Comparison of ENCODE assay signal across 21 cellular contexts in genomic region chr2:217127744-217128143, GRCh38.
DNase-seq lines count a peak whose midpoint lies in the region; ATAC-seq and TF ChIP-seq lines count a peak whose summit lies in the region.
"Had no signal": no experiment of that assay in that cellular context is flagged by ENCODE, and none has a peak within 500 bp of the region (broad histone marks: within the 10 kb centered on the region; RNA-seq: fewer than 3 reads in every experiment).

No MANE protein-coding gene starts in this region.

- H3K4me3 ChIP-seq in hepatocyte (no peak overlapping the region), GM23338 (no peak overlapping the region), left ventricle myocardium inferior (no peak overlapping the region)
- H3K4me3 ChIP-seq: gastrocnemius medialis had no signal

- no peaks in the 10 kb centered on the region for H3K27me3 ChIP-seq in hepatocyte
- H3K27me3 ChIP-seq in GM23338 (ENCODE audit: insufficient read depth): no peaks in the 10 kb centered on the region
- no peaks in the 10 kb centered on the region for H3K27me3 ChIP-seq in left ventricle myocardium inferior (ENCODE audit: low read depth)
- H3K27me3 ChIP-seq: gastrocnemius medialis had no signal

- H3K9me3 Mint-ChIP-seq in GM23338: no peaks in the 10 kb centered on the region
- H3K9me3 Mint-ChIP-seq: HFFc6; T-helper 2 cell treated with Interferon-gamma antibody and Interleukin-4, amounts not matched to agents 5 μg/mL and 100 μg/mL, for 36 hours had no signal

- WGBS in hepatocyte (ENCODE audit: low lambda C conversion rate, missing lambda C conversion rate): 60% methylated on average over 2 of the region's 2 CpGs

- no peak overlapping the region for H3K4me2 ChIP-seq in hepatocyte
- H3K4me2 ChIP-seq in GM23338: no peak overlapping the region

- no peak overlapping the region for H2AFZ ChIP-seq in hepatocyte
- no peak overlapping the region for H2AFZ ChIP-seq in GM23338

- H3K4me1 Mint-ChIP-seq in GM23338: no peaks in the 10 kb centered on the region
- H3K4me1 Mint-ChIP-seq: central memory CD8-positive, alpha-beta T cell had no signal

- intact Hi-C loops in left ventricle myocardium inferior (cut with micrococcal nuclease): no loop called here

- H3K79me2 ChIP-seq in hepatocyte (no peaks in the 10 kb centered on the region), GM23338 (replicated peaks; ENCODE audit: insufficient read depth) (no peaks in the 10 kb centered on the region)

- no peaks in the 10 kb centered on the region for H3K36me3 Mint-ChIP-seq in GM23338 (ENCODE audit: low read depth)

- H3K36me3 ChIP-seq in hepatocyte (replicated peaks; ENCODE audit: insufficient read depth, low read depth) (no peaks in the 10 kb centered on the region), GM23338 (ENCODE audit: insufficient read depth) (no peaks in the 10 kb centered on the region), left ventricle myocardium inferior (no peaks in the 10 kb centered on the region)
- H3K36me3 ChIP-seq: gastrocnemius medialis had no signal

- H3K9me3 ChIP-seq in hepatocyte (ENCODE audit: low read depth) (no peaks in the 10 kb centered on the region), left ventricle myocardium inferior (replicated peaks) (no peaks in the 10 kb centered on the region)
- H3K9me3 ChIP-seq: gastrocnemius medialis had no signal

- no peak overlapping the region for H3K4me3 Mint-ChIP-seq in GM23338
- H3K4me3 Mint-ChIP-seq: central memory CD8-positive, alpha-beta T cell; HFFc6; T-helper 2 cell treated with Interferon-gamma antibody and Interleukin-4, amounts not matched to agents 5 μg/mL and 100 μg/mL, for 36 hours had no signal

- H3K27me3 Mint-ChIP-seq in GM23338 (ENCODE audit: insufficient read depth, low read depth, poor library complexity): peaks cover 1% of the 10 kb centered on the region

- H3K9me2 ChIP-seq in hepatocyte (replicated peaks; ENCODE audit: insufficient read depth) (no peaks in the 10 kb centered on the region), GM23338 (ENCODE audit: insufficient read depth) (no peaks in the 10 kb centered on the region)

- H3K4me1 ChIP-seq in hepatocyte (ENCODE audit: insufficient read depth) (no peaks in the 10 kb centered on the region), GM23338 (ENCODE audit: insufficient read depth) (no peaks in the 10 kb centered on the region), left ventricle myocardium inferior (peaks cover 8% of the 10 kb centered on the region)

- H3K27ac ChIP-seq in hepatocyte (peak overlapping the region; percentile 8), GM23338 (ENCODE audit: low read depth) (no peak overlapping the region), left ventricle myocardium inferior (replicated peaks) (no peak overlapping the region)
- H3K27ac ChIP-seq: gastrocnemius medialis, HL-60 had no signal

- no peaks in the 10 kb centered on the region for H3F3A ChIP-seq in GM23338 (replicated peaks; ENCODE audit: low read depth)

- ATAC-seq in GM23338: no peak
- no peak for ATAC-seq in GM18517 (IDR thresholded peaks at IDR 0.05; ENCODE audit: unreplicated experiment)
- ATAC-seq: gastrocnemius medialis had no signal

- H3K27ac Mint-ChIP-seq in GM23338: no peak overlapping the region
- H3K27ac Mint-ChIP-seq: HFFc6; T-helper 2 cell treated with Interferon-gamma antibody and Interleukin-4, amounts not matched to agents 5 μg/mL and 100 μg/mL, for 36 hours had no signal

- DNase-seq in Daoy (ENCODE audit: low read depth): peak; percentile 8
- DNase-seq in NCI-H146 (lab: John Stamatoyannopoulos, UW): peak; percentile 72
- peak; percentile 97 for DNase-seq in SK-N-DZ (ENCODE audit: low spot score)
- DNase-seq in hepatocyte (ENCODE audit: low spot score): no peak
- no peak for DNase-seq in amniotic stem cell (lab: John Stamatoyannopoulos, UW)
- DNase-seq in GM23338 (ENCODE audit: low spot score): no peak
- DNase-seq in left ventricle myocardium inferior: no peak
- DNase-seq: activated CD4-positive, alpha-beta T cell treated with anti-CD3 and anti-CD28 coated beads, Interleukin-2, amount 50 U/mL, for 48 hours; activated effector memory CD4-positive, alpha-beta T cell treated with Interleukin-2 at 50 U/mL for 16 hours; gastrocnemius medialis; HFFc6; kidney glomerular epithelial cell; mammary epithelial cell; NCI-H187 treated with DMSO at 0.1 percent for 48 hours; NCI-H526; small intestine; stimulated activated CD8-positive, alpha-beta memory T cell treated with anti-CD3 and anti-CD28 coated beads, Interleukin-4, amount 100 ng/mL, for 48 hours had no signal

- H4K20me1 ChIP-seq in hepatocyte (ENCODE audit: insufficient read depth, poor library complexity, severe bottlenecking): no peaks in the 10 kb centered on the region
- H4K20me1 ChIP-seq in GM23338 (replicated peaks; ENCODE audit: insufficient read depth): no peaks in the 10 kb centered on the region

- no peak for TF ChIP-seq CTCF in hepatocyte (IDR thresholded peaks at IDR 0.05; ENCODE audit: poor library complexity)
- TF ChIP-seq CTCF in GM23338 (conservative IDR thresholded peaks at IDR 0.05; ENCODE audit: low read depth in 2 of 2): no peak
- TF ChIP-seq CTCF in left ventricle myocardium inferior (IDR thresholded peaks at IDR 0.05; ENCODE audit: borderline replicate concordance): no peak

TF ChIP-seq in GM23338, 12 proteins besides CTCF, POLR2A, EP300 and RAD21 (continues in another document):
- TF ChIP-seq, protein P1, sequence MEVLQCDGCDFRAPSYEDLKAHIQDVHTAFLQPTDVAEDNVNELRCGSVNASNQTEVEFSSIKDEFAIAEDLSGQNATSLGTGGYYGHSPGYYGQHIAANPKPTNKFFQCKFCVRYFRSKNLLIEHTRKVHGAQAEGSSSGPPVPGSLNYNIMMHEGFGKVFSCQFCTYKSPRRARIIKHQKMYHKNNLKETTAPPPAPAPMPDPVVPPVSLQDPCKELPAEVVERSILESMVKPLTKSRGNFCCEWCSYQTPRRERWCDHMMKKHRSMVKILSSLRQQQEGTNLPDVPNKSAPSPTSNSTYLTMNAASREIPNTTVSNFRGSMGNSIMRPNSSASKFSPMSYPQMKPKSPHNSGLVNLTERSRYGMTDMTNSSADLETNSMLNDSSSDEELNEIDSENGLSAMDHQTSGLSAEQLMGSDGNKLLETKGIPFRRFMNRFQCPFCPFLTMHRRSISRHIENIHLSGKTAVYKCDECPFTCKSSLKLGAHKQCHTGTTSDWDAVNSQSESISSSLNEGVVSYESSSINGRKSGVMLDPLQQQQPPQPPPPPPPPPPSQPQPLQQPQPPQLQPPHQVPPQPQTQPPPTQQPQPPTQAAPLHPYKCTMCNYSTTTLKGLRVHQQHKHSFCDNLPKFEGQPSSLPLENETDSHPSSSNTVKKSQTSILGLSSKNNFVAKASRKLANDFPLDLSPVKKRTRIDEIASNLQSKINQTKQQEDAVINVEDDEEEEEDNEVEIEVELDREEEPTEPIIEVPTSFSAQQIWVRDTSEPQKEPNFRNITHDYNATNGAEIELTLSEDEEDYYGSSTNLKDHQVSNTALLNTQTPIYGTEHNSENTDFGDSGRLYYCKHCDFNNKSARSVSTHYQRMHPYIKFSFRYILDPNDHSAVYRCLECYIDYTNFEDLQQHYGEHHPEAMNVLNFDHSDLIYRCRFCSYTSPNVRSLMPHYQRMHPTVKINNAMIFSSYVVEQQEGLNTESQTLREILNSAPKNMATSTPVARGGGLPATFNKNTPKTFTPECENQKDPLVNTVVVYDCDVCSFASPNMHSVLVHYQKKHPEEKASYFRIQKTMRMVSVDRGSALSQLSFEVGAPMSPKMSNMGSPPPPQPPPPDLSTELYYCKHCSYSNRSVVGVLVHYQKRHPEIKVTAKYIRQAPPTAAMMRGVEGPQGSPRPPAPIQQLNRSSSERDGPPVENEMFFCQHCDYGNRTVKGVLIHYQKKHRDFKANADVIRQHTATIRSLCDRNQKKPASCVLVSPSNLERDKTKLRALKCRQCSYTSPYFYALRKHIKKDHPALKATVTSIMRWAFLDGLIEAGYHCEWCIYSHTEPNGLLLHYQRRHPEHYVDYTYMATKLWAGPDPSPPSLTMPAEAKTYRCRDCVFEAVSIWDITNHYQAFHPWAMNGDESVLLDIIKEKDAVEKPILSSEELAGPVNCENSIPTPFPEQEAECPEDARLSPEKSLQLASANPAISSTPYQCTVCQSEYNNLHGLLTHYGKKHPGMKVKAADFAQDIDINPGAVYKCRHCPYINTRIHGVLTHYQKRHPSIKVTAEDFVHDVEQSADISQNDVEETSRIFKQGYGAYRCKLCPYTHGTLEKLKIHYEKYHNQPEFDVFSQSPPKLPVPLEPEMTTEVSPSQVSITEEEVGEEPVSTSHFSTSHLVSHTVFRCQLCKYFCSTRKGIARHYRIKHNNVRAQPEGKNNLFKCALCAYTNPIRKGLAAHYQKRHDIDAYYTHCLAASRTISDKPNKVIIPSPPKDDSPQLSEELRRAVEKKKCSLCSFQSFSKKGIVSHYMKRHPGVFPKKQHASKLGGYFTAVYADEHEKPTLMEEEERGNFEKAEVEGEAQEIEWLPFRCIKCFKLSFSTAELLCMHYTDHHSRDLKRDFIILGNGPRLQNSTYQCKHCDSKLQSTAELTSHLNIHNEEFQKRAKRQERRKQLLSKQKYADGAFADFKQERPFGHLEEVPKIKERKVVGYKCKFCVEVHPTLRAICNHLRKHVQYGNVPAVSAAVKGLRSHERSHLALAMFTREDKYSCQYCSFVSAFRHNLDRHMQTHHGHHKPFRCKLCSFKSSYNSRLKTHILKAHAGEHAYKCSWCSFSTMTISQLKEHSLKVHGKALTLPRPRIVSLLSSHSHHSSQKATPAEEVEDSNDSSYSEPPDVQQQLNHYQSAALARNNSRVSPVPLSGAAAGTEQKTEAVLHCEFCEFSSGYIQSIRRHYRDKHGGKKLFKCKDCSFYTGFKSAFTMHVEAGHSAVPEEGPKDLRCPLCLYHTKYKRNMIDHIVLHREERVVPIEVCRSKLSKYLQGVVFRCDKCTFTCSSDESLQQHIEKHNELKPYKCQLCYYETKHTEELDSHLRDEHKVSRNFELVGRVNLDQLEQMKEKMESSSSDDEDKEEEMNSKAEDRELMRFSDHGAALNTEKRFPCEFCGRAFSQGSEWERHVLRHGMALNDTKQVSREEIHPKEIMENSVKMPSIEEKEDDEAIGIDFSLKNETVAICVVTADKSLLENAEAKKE (CRISPR knock-in tag; IDR thresholded peaks at IDR 0.05): no peak
- TF ChIP-seq POLR2AphosphoS5 (IDR thresholded peaks at IDR 0.05; ENCODE audit: low read depth): no peak
- no peak for TF ChIP-seq STAT1 (IDR thresholded peaks at IDR 0.05; ENCODE audit: unreplicated experiment)
- TF ChIP-seq ZNF331 (CRISPR knock-in tag; IDR thresholded peaks at IDR 0.05; ENCODE audit: low read depth): no peak
- TF ChIP-seq EZH2phosphoT487 (IDR thresholded peaks at IDR 0.05; ENCODE audit: unreplicated experiment): no peak

Comparison
In these comparisons a context has a peak if more than half of its experiments do, and no peak if none do; other contexts are left out.
1. DNase-seq: peak in Daoy (single experiment), NCI-H146 (single experiment) and SK-N-DZ (single experiment); none in hepatocyte (single experiment), amniotic stem cell (single experiment), GM23338 (single experiment) and left ventricle myocardium inferior (single experiment).